ENCODE assay signal across 17 cellular contexts in the genomic region with DNA sequence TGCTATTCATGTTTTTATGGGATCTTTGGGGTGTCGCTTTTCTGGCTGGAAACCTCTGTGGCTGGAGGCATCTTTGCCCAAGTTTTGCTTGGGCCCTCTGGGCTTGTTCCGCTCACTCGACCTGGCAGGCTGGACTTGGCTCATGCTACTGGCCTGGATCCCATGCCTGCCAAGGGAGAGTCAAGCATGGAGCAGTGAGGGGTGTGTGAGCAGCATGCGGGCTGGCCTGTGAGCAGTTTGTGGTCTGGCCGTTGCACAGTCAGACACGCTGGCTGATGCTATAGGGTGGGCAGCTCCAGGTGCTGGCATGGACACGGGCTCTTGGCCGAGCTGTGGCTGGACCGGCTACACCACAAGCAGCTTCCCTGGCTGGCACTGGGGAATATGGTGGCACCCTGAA.
DNase-seq lines count a peak whose midpoint lies in the region; ATAC-seq and TF ChIP-seq lines count a peak whose summit lies in the region.
"Had no signal": no experiment of that assay in that cellular context is flagged by ENCODE, and none has a peak within 500 bp of the region (broad histone marks: within the 10 kb centered on the region; RNA-seq: fewer than 3 reads in every experiment).

No MANE protein-coding gene starts in this region.

- no peak for TF ChIP-seq CTCF in left ventricle myocardium inferior (IDR thresholded peaks at IDR 0.05; ENCODE audit: borderline replicate concordance)
- TF ChIP-seq CTCF in psoas muscle (IDR thresholded peaks at IDR 0.05): no peak

- H3K36me3 ChIP-seq in MG63: no peaks in the 10 kb centered on the region
- no peaks in the 10 kb centered on the region for H3K36me3 ChIP-seq in left ventricle myocardium inferior
- H3K36me3 ChIP-seq in psoas muscle (ENCODE audit: insufficient read depth in 1 of 2, low read depth in 1 of 2): no peaks in the 10 kb centered on the region
- H3K36me3 ChIP-seq: BE2C had no signal

- DNase-seq in Right ventricle myocardium superior: peak; percentile 52
- DNase-seq in cardiac septum (ENCODE audit: low spot score): no peak
- peak; percentile 68 for DNase-seq in MG63
- DNase-seq in left ventricle myocardium inferior: peak; percentile 24
- no peak for DNase-seq in psoas muscle
- DNase-seq: BE2C; CD4-positive, alpha-beta memory T cell; DMS153; DMS79 treated with DMSO at 0.1 percent for 48 hours; EL; GDM1; HCEC 1CT; HFFc6 had no signal

- H3K4me3 ChIP-seq in MG63: no peak overlapping the region
- no peak overlapping the region for H3K4me3 ChIP-seq in left ventricle myocardium inferior
- H3K4me3 ChIP-seq in psoas muscle: no peak overlapping the region

- H3K4me1 ChIP-seq in left ventricle myocardium inferior: peaks cover 7% of the 10 kb centered on the region
- no peaks in the 10 kb centered on the region for H3K4me1 ChIP-seq in psoas muscle
- H3K4me1 ChIP-seq: BE2C had no signal

- ATAC-seq in Right ventricle myocardium superior (ENCODE audit: poor library complexity): peak; percentile 77
- peak in 3 of 4 donors; percentile 51 to 66 (median 59) for ATAC-seq in psoas muscle
- no peak for ATAC-seq in HG03280 (IDR thresholded peaks at IDR 0.05; ENCODE audit: unreplicated experiment)
- ATAC-seq in HG03135 (IDR thresholded peaks at IDR 0.05; ENCODE audit: unreplicated experiment): no peak
- ATAC-seq in esophagus mucosa: no peak

- H3K9me3 ChIP-seq in MG63 (no peaks in the 10 kb centered on the region), left ventricle myocardium inferior (replicated peaks) (peaks cover under 1% of the 10 kb centered on the region), psoas muscle (no peaks in the 10 kb centered on the region)
- H3K9me3 ChIP-seq: BE2C had no signal

- H3K27me3 ChIP-seq in MG63 (no peaks in the 10 kb centered on the region), left ventricle myocardium inferior (ENCODE audit: low read depth) (peaks cover 40% of the 10 kb centered on the region), psoas muscle (ENCODE audit: insufficient read depth in 3 of 3, low read length in 2 of 3) (no peaks in the 10 kb centered on the region)
- H3K27me3 ChIP-seq: BE2C had no signal

- intact Hi-C loops in Right ventricle myocardium superior (cut with DNase I): no loop called here
- intact Hi-C loops in cardiac septum (cut with DNase I): no loop called here
- intact Hi-C loops in left ventricle myocardium inferior (cut with micrococcal nuclease): no loop called here
- intact Hi-C loops in psoas muscle (cut with DNase I): no loop called here

- no peak overlapping the region for H3K27ac ChIP-seq in left ventricle myocardium inferior (replicated peaks)
- H3K27ac ChIP-seq in psoas muscle: no peak overlapping the region
- H3K27ac ChIP-seq: C4-2B had no signal

- WGBS in psoas muscle, 3 donors: 35 to 59% (median 36%) methylated on average over 9 of the region's 9 CpGs

Comparison
In these comparisons a context has a peak if more than half of its experiments do, and no peak if none do; other contexts are left out.
1. DNase-seq: peak in Right ventricle myocardium superior (single experiment), MG63 (single experiment) and left ventricle myocardium inferior (single experiment); none in cardiac septum (single experiment) and psoas muscle (0 of 2).
2. ATAC-seq: peak in Right ventricle myocardium superior (single experiment) and psoas muscle (3 of 4); none in HG03280 (single experiment), HG03135 (single experiment) and esophagus mucosa (single experiment).